Comparison of ENCODE assay signal across 13 cellular contexts in the genomic region with DNA sequence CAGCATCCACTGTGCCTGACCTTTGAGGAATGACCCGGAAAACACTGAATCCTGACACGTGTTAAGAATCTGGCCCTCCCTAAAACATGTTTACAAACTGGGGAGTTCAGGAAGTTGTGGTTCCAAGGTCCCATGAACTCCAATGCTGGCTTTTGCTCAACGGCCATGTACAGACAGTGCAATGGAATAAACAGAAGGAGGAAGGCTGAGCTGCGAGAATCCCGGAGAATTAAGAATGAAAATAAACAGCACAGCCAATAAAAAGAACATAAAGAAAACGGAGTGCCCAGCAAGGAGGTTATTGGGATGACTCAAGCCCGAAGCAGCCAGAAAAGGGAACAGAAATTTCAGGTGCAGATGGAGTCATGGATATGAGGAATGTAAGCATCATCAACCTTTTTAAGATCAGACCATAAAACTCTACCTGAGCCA. TPM values are rescaled to one million over a fixed set of nuclear protein-coding genes. Genes with fewer than 3 reads are reported as not detected.
DNase-seq lines count a peak whose midpoint lies in the region; ATAC-seq and TF ChIP-seq lines count a peak whose summit lies in the region.
"Had no signal": no experiment of that assay in that cellular context is flagged by ENCODE, and none has a peak within 500 bp of the region (broad histone marks: within the 10 kb centered on the region; RNA-seq: fewer than 3 reads in every experiment).

No MANE protein-coding gene starts in this region.

- intact Hi-C loops in A673 (cut with micrococcal nuclease; ENCODE audit: unreplicated experiment), result no loop called here

- peaks cover 38% of the 10 kb centered on the region for H3K36me3 ChIP-seq in A673 (ENCODE audit: insufficient read depth, low read length, poor library complexity, severe bottlenecking)
- H3K36me3 ChIP-seq in CD8-positive, alpha-beta memory T cell (ENCODE audit: insufficient read depth, low read length), result peaks cover 13% of the 10 kb centered on the region
- no peaks in the 10 kb centered on the region for H3K36me3 ChIP-seq in iPS-20b (ENCODE audit: insufficient read depth, low read depth, low read length)
- H3K36me3 ChIP-seq in mesendoderm (ENCODE audit: control insufficient read depth, insufficient read depth, low read length), result no peaks in the 10 kb centered on the region
- H3K36me3 ChIP-seq: upper lobe of left lung had no signal

- in situ Hi-C loops in KBM-7 (cut with MboI; ENCODE audit: low pct_unique_long_range_greater_than_20kb, low sequenced_read_pairs), result no loop called here

- H3K4me3 Mint-ChIP-seq in CD8-positive, alpha-beta memory T cell, result peak overlapping the region; percentile 84 to 94 (median 87)
- peak overlapping the region; percentile 73 for H3K4me3 Mint-ChIP-seq in activated CD8-positive, alpha-beta T cell treated with anti-CD3 and anti-CD28 coated beads, Interleukin-2, amount 10 ng/mL, durations not matched to agents 7 days and 5 days

- peaks cover 89% of the 10 kb centered on the region for H3K4me1 ChIP-seq in A673 (ENCODE audit: insufficient read depth, low read length, poor library complexity, severe bottlenecking)
- peaks cover 99% of the 10 kb centered on the region for H3K4me1 ChIP-seq in CD8-positive, alpha-beta memory T cell (ENCODE audit: insufficient read depth, low read length)
- peaks cover 55% of the 10 kb centered on the region for H3K4me1 ChIP-seq in iPS-20b (ENCODE audit: insufficient read depth, low read length)
- peaks cover 13% of the 10 kb centered on the region for H3K4me1 ChIP-seq in mesendoderm (ENCODE audit: control insufficient read depth, low read depth, low read length)
- H3K4me1 ChIP-seq: upper lobe of left lung had no signal

- peaks cover 3 to 62% (median 15%) of the 10 kb centered on the region in 3 donors for H3K36me3 Mint-ChIP-seq in CD8-positive, alpha-beta memory T cell
- H3K36me3 Mint-ChIP-seq in activated CD8-positive, alpha-beta T cell treated with anti-CD3 and anti-CD28 coated beads, Interleukin-2, amount 10 ng/mL, durations not matched to agents 7 days and 5 days (ENCODE audit: low read depth), result peaks cover 88% of the 10 kb centered on the region

- H3K79me1 ChIP-seq in mesendoderm (ENCODE audit: low read length), result peaks cover 14% of the 10 kb centered on the region

- BruUV-seq in A673 (replicated peaks; lab: Mats Ljungman, UMichigan), result no TSS peak

- no peak overlapping the region for H2BK5ac ChIP-seq in mesendoderm (ENCODE audit: low read length)

- no peaks in the 10 kb centered on the region for H3K27me3 ChIP-seq in A673 (replicated peaks; ENCODE audit: insufficient read depth, low read depth, low read length, poor library complexity)
- H3K27me3 ChIP-seq in CD8-positive, alpha-beta memory T cell (ENCODE audit: insufficient read depth, low read length, poor library complexity, severe bottlenecking), result no peaks in the 10 kb centered on the region
- 0 out of 2 replicates have a peak, but pooled peaks cover under 1% of the 10 kb centered on the region for H3K27me3 ChIP-seq in iPS-20b (ENCODE audit: insufficient read depth, low read length)
- H3K27me3 ChIP-seq in mesendoderm (ENCODE audit: insufficient read depth, low read length, poor library complexity), result no peaks in the 10 kb centered on the region
- H3K27me3 ChIP-seq: upper lobe of left lung had no signal

- H3K4me3 ChIP-seq in A673 (ENCODE audit: low read depth, low read length, poor library complexity, severe bottlenecking) (no peak overlapping the region), iPS-20b (ENCODE audit: low read length) (no peak overlapping the region), mesendoderm (ENCODE audit: low read length) (no peak overlapping the region)
- H3K4me3 ChIP-seq in CD8-positive, alpha-beta memory T cell (ENCODE audit: low read length), result peak overlapping the region; percentile 56
- H3K4me3 ChIP-seq: upper lobe of left lung had no signal

- DNase-seq in A673 (ENCODE audit: low spot score) (no peak), KBM-7 (no peak), mesendoderm (no peak)
- no peak for DNase-seq in CD8-positive, alpha-beta memory T cell
- no peak for DNase-seq in activated CD8-positive, alpha-beta T cell treated with anti-CD3 and anti-CD28 coated beads, Interleukin-2, amount 10 ng/mL, durations not matched to agents 7 days and 5 days
- DNase-seq: DMS79 treated with DMSO at 0.1 percent for 48 hours, glutamatergic neuron, kidney glomerular epithelial cell, SHP77 treated with DMSO at 0.1 percent for 48 hours, upper lobe of left lung had no signal

- no peak overlapping the region for H3K4ac ChIP-seq in mesendoderm (ENCODE audit: low read depth, low read length)

- peak overlapping the region; percentile 35 for H3K27ac ChIP-seq in A673 (ENCODE audit: low read depth, low read length, poor library complexity, severe bottlenecking)
- peak overlapping the region; percentile 64 for H3K27ac ChIP-seq in CD8-positive, alpha-beta memory T cell (ENCODE audit: low read depth, low read length)
- H3K27ac ChIP-seq in iPS-20b (ENCODE audit: low read length), result no peak overlapping the region
- no peak overlapping the region for H3K27ac ChIP-seq in mesendoderm (ENCODE audit: low read depth, low read length)
- H3K27ac ChIP-seq: upper lobe of left lung had no signal

- H3K9me3 Mint-ChIP-seq in CD8-positive, alpha-beta memory T cell, result peaks cover 0 to 2% (median 0%) of the 10 kb centered on the region in 5 donors
- no peaks in the 10 kb centered on the region for H3K9me3 Mint-ChIP-seq in activated CD8-positive, alpha-beta T cell treated with anti-CD3 and anti-CD28 coated beads, Interleukin-2, amount 10 ng/mL, durations not matched to agents 7 days and 5 days (ENCODE audit: insufficient read depth)

- no peak overlapping the region for H2BK15ac ChIP-seq in mesendoderm (replicated peaks; ENCODE audit: low read depth)

- H3K18ac ChIP-seq in mesendoderm (ENCODE audit: low read length), result no peak overlapping the region

- peaks cover 0 to 2% of the 10 kb centered on the region in 2 donors for H3K27me3 Mint-ChIP-seq in CD8-positive, alpha-beta memory T cell
- no peaks in the 10 kb centered on the region for H3K27me3 Mint-ChIP-seq in activated CD8-positive, alpha-beta T cell treated with anti-CD3 and anti-CD28 coated beads, Interleukin-2, amount 10 ng/mL, durations not matched to agents 7 days and 5 days (ENCODE audit: low read depth)

- no peak overlapping the region for H3K4me2 ChIP-seq in mesendoderm (ENCODE audit: low read length)

- CTCF ChIA-PET in A673 (lab: Charles Lee), result no interaction called here
- CTCF ChIA-PET in CD8-positive, alpha-beta memory T cell (lab: Charles Lee), result interaction anchor here (0.9 to 25.1 kb wide), 3 partner anchors 9 to 43 kb away, joined by 3 to 532 read pairs (median 38); a partner anchor contains a TSS
- CTCF ChIA-PET in activated CD8-positive, alpha-beta T cell treated with anti-CD3 and anti-CD28 coated beads, Interleukin-2, amount 10 ng/mL, durations not matched to agents 7 days and 5 days (lab: Charles Lee), result interaction anchor here (1.0 to 20.3 kb wide), 3 partner anchors 9 to 27 kb away, joined by 4 to 373 read pairs (median 5); a partner anchor contains a TSS

- no peak for TF ChIP-seq CTCF in A673 (conservative IDR thresholded peaks at IDR 0.05; ENCODE audit: low read depth, low read length)

- peaks cover 97 to 100% (median 100%) of the 10 kb centered on the region in 3 donors for H3K4me1 Mint-ChIP-seq in CD8-positive, alpha-beta memory T cell
- H3K4me1 Mint-ChIP-seq in activated CD8-positive, alpha-beta T cell treated with anti-CD3 and anti-CD28 coated beads, Interleukin-2, amount 10 ng/mL, durations not matched to agents 7 days and 5 days (ENCODE audit: low read depth), result peaks cover 95% of the 10 kb centered on the region

- H2AK5ac ChIP-seq in mesendoderm (ENCODE audit: low read length), result no peak overlapping the region

- H3K9me3 ChIP-seq in A673 (ENCODE audit: low read depth, low read length, poor library complexity, severe bottlenecking) (no peaks in the 10 kb centered on the region), iPS-20b (ENCODE audit: insufficient read depth, low read depth, low read length) (no peaks in the 10 kb centered on the region)
- H3K9me3 ChIP-seq in CD8-positive, alpha-beta memory T cell (ENCODE audit: low read length), result no peaks in the 10 kb centered on the region

- POLR2A ChIA-PET in A673 (lab: Charles Lee; ENCODE audit: low non-redundant PET), result no interaction called here
- POLR2A ChIA-PET in CD8-positive, alpha-beta memory T cell (lab: Charles Lee), result interaction anchor here (1.0 to 4.7 kb wide), 5 partner anchors 9 to 28 kb away, joined by 3 to 63 read pairs (median 5); no protein-coding TSS in a partner anchor
- POLR2A ChIA-PET in activated CD8-positive, alpha-beta T cell treated with anti-CD3 and anti-CD28 coated beads, Interleukin-2, amount 10 ng/mL, durations not matched to agents 7 days and 5 days (lab: Charles Lee), result interaction anchor here (8.9 to 28.3 kb wide), 2 partner anchors 9 to 26 kb away, joined by 65 to 767 read pairs; a partner anchor contains a TSS

- ATAC-seq in activated CD8-positive, alpha-beta T cell treated with anti-CD3 and anti-CD28 coated beads, Interleukin-2, amount 10 ng/mL, durations not matched to agents 7 days and 5 days, result no peak
- ATAC-seq in HG02759 (IDR thresholded peaks at IDR 0.05; ENCODE audit: unreplicated experiment) (no peak), GM18861 (IDR thresholded peaks at IDR 0.05; ENCODE audit: unreplicated experiment) (no peak)

- no CpG with 5 or more reads among the region's 7 CpGs for WGBS in mesendoderm (ENCODE audit: extremely low coverage, insufficient coverage, low lambda C conversion rate)

- peaks cover 59% of the 10 kb centered on the region for H3K79me2 ChIP-seq in mesendoderm (ENCODE audit: control insufficient read depth, insufficient read depth, low read length)

- peak overlapping the region; percentile 90 to 100 (median 99) for H3K27ac Mint-ChIP-seq in CD8-positive, alpha-beta memory T cell
- peak overlapping the region; percentile 88 for H3K27ac Mint-ChIP-seq in activated CD8-positive, alpha-beta T cell treated with anti-CD3 and anti-CD28 coated beads, Interleukin-2, amount 10 ng/mL, durations not matched to agents 7 days and 5 days

- no peak overlapping the region for H3K56ac ChIP-seq in mesendoderm (ENCODE audit: low read length)

- no peak overlapping the region for H2BK120ac ChIP-seq in mesendoderm (ENCODE audit: low read depth, low read length)

- H4K8ac ChIP-seq in mesendoderm (ENCODE audit: low read depth, low read length), result no peak overlapping the region

- no peak overlapping the region for H3K23ac ChIP-seq in mesendoderm (ENCODE audit: low read length)

- no peak overlapping the region for H4K5ac ChIP-seq in mesendoderm (ENCODE audit: low read length)

- H3K9ac ChIP-seq in iPS-20b (ENCODE audit: low read depth, low read length), result 0 out of 2 replicates have a peak overlapping the region, but pooled peaks have one; percentile 20
- no peak overlapping the region for H3K9ac ChIP-seq in mesendoderm (ENCODE audit: low read length)

RNA-seq across cellular contexts. Expression of a gene that starts 32.3 kb away (rescaled TPM):
- 80.6 and 81.3 TPM in 2 replicates for total RNA-seq in A673 (2021)
- 10 to 100 TPM; 42.0 to 42.5 TPM for total RNA-seq in CD8-positive, alpha-beta memory T cell
- 9.7 TPM for polyA plus RNA-seq in CD8-positive, alpha-beta memory T cell
- total RNA-seq in activated CD8-positive, alpha-beta T cell treated with anti-CD3 and anti-CD28 coated beads, Interleukin-2, amount 10 ng/mL, durations not matched to agents 7 days and 5 days, result 10 to 100 TPM; 68.6 to 70.6 TPM
- 2.8 TPM for polyA plus RNA-seq in mesendoderm (2013, experiment 1 of 2)
- polyA plus RNA-seq in mesendoderm (2013, experiment 2 of 2), result 2.5 TPM

Comparison
In these comparisons a context has a peak if more than half of its experiments do, and no peak if none do; other contexts are left out.
1. H3K27ac ChIP-seq: peak in A673 (single experiment) and CD8-positive, alpha-beta memory T cell (single experiment); none in iPS-20b (single experiment) and mesendoderm (single experiment).